ENCODE assay signal across 26 cellular contexts in the genomic region with DNA sequence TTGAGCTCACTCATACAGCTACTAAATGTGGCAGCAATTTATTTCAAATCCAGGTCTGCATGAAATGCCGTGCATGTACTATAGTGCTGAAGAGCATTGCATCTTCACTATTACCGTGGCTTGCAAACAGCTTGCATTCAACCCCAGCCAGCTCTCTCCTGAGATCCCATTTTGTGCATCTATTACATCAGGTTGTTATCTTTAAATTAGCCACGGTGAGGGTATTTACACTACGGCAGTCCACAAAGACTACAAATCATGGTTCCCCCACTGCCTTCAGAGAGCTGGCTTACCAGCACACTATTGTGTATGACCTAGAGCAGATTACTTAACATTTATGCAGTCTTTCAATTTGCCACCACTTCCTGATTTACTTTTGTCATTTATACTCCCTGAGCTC.
"Had no signal": no experiment of that assay in that cellular context is flagged by ENCODE, and none has a peak within 500 bp of the region (broad histone marks: within the 10 kb centered on the region; RNA-seq: fewer than 3 reads in every experiment).

No MANE protein-coding gene starts in this region.

- H3K4me3 ChIP-seq: adrenal gland, ascending aorta, cardiac muscle cell, heart left ventricle, lower lobe of right lung, mucosa of descending colon, right lobe of liver, skin epidermis, thyroid gland, upper lobe of right lung had no signal

- H3K27ac ChIP-seq: adrenal gland, ascending aorta, cardiac muscle cell, heart left ventricle, lower lobe of right lung, right lobe of liver, skin epidermis, thyroid gland, upper lobe of right lung had no signal

- H3K9me3 Mint-ChIP-seq: activated T-cell treated with anti-CD3 and anti-CD28 coated beads, Interleukin-2, amount 50 U/mL, for 24 hours had no signal

- H3K36me3 Mint-ChIP-seq: activated naive CD8-positive, alpha-beta T cell had no signal

- H3K27ac Mint-ChIP-seq: activated CD4-positive, alpha-beta T cell treated with anti-CD3 and anti-CD28 coated beads for 36 hours; activated naive CD8-positive, alpha-beta T cell; activated T-cell treated with anti-CD3 and anti-CD28 coated beads, Interleukin-2, amount 50 U/mL, for 24 hours; activated T-helper 2 cell treated with anti-CD3 and anti-CD28 coated beads, Interferon-gamma antibody, Interleukin-2, Interleukin-4, amounts not matched to agents 10 μg/mL and 5 μg/mL and 100 μg/mL, durations not matched to agents 14 hours and 24 hours and 36 hours; dendritic cell treated with granulocyte-macrophage colony-stimulating factor and Interleukin-4, amounts not matched to agents 40 ng/mL and 50 ng/mL, for 4 days; stimulated activated naive CD8-positive, alpha-beta T cell treated with anti-CD3 and anti-CD28 coated beads, Interleukin-15, Interleukin-2, amounts not matched to agents 100 ng/mL and 50 ng/mL, for 24 hours; WTC11 had no signal

- ATAC-seq: activated CD4-positive, alpha-beta T cell treated with anti-CD3 and anti-CD28 coated beads for 36 hours; heart left ventricle; lower lobe of right lung; mucosa of descending colon; right lobe of liver; upper lobe of right lung; WTC11 had no signal

- H3K4me1 Mint-ChIP-seq: activated CD4-positive, alpha-beta T cell treated with anti-CD3 and anti-CD28 coated beads for 36 hours had no signal

- H3K27me3 Mint-ChIP-seq: activated CD4-positive, alpha-beta T cell treated with anti-CD3 and anti-CD28 coated beads for 36 hours; activated naive CD8-positive, alpha-beta T cell; activated T-cell treated with anti-CD3 and anti-CD28 coated beads, Interleukin-2, amount 50 U/mL, for 24 hours; dendritic cell treated with granulocyte-macrophage colony-stimulating factor and Interleukin-4, amounts not matched to agents 40 ng/mL and 50 ng/mL, for 4 days; stimulated activated naive CD8-positive, alpha-beta T cell treated with anti-CD3 and anti-CD28 coated beads, Interleukin-15, Interleukin-2, amounts not matched to agents 100 ng/mL and 50 ng/mL, for 24 hours had no signal

- H3K4me3 Mint-ChIP-seq: activated CD4-positive, alpha-beta T cell treated with anti-CD3 and anti-CD28 coated beads for 36 hours; activated naive CD8-positive, alpha-beta T cell; activated T-cell treated with anti-CD3 and anti-CD28 coated beads, Interleukin-2, amount 50 U/mL, for 24 hours; dendritic cell treated with granulocyte-macrophage colony-stimulating factor and Interleukin-4, amounts not matched to agents 40 ng/mL and 50 ng/mL, for 4 days; stimulated activated naive CD8-positive, alpha-beta T cell treated with anti-CD3 and anti-CD28 coated beads, Interleukin-15, Interleukin-2, amounts not matched to agents 100 ng/mL and 50 ng/mL, for 24 hours; WTC11 had no signal

- H3K36me3 ChIP-seq: adrenal gland, ascending aorta, cardiac muscle cell, heart left ventricle, lower lobe of right lung, right lobe of liver, thyroid gland, upper lobe of right lung had no signal

- H3K27me3 ChIP-seq: adrenal gland, ascending aorta, cardiac muscle cell, heart left ventricle, right lobe of liver, thyroid gland, upper lobe of right lung had no signal

- DNase-seq: activated CD4-positive, alpha-beta T cell treated with anti-CD3 and anti-CD28 coated beads for 36 hours; activated CD4-positive, alpha-beta T cell treated with anti-CD3 and anti-CD28 coated beads, Interleukin-2, amount 50 U/mL, for 4 hours; activated CD8-positive, alpha-beta memory T cell treated with anti-CD3 and anti-CD28 coated beads for 24 hours; activated CD8-positive, alpha-beta memory T cell treated with anti-CD3 and anti-CD28 coated beads, Interleukin-2, amount 50 U/mL, for 4 hours; activated naive CD4-positive, alpha-beta T cell; activated T-cell treated with anti-CD3 and anti-CD28 coated beads, Interleukin-2, amount 50 U/mL, for 24 hours; adrenal gland; effector CD4-positive, alpha-beta T cell; heart left ventricle; lower lobe of right lung; mucosa of descending colon; nucleus accumbens; posterior cingulate gyrus; right lobe of liver; stimulated activated CD4-positive, alpha-beta T cell treated with anti-CD3 and anti-CD28 coated beads, Interleukin-1b, Interleukin-23, amount 100 ng/mL, for 48 hours; substantia nigra; thyroid gland; upper lobe of right lung had no signal
